In genomic region chr10:24952146-24952700, GRCh38 we compare ENCODE assay signal across 8 cellular contexts. TPM values are rescaled to one million over a fixed set of nuclear protein-coding genes. Genes with fewer than 3 reads are reported as not detected.
DNase-seq lines count a peak whose midpoint lies in the region; ATAC-seq and TF ChIP-seq lines count a peak whose summit lies in the region.

TSS of gene PRTFDC1 (minus strand) at chr10:24952606. CDS start at chr10:24952575, 31 bp downstream.

- TF ChIP-seq CTCF in foreskin fibroblast (IDR thresholded peaks at IDR 0.05; ENCODE audit: low read depth, low read length) (no peak), neural progenitor cell (IDR thresholded peaks at IDR 0.05) (no peak)

- H3K4me1 Mint-ChIP-seq in activated T-helper 1 cell treated with anti-CD3 and anti-CD28 coated beads, Interleukin-12 subunit alpha, Interleukin-12 subunit beta, Interleukin-2, Interleukin-4 antibody, amounts not matched to agents 30 ng/mL and 10 ng/mL and 1 ng/mL, durations not matched to agents 14 hours and 24 hours and 36 hours (ENCODE audit: low read depth), result peaks cover 16% of the 10 kb centered on the region
- peaks cover 43% of the 10 kb centered on the region for H3K4me1 Mint-ChIP-seq in neural progenitor cell

- H3K27me3 Mint-ChIP-seq in activated T-helper 1 cell treated with anti-CD3 and anti-CD28 coated beads, Interleukin-12 subunit alpha, Interleukin-12 subunit beta, Interleukin-2, Interleukin-4 antibody, amounts not matched to agents 30 ng/mL and 10 ng/mL and 1 ng/mL, durations not matched to agents 14 hours and 24 hours and 36 hours (ENCODE audit: insufficient read depth), result no peaks in the 10 kb centered on the region
- peaks cover 4% of the 10 kb centered on the region for H3K27me3 Mint-ChIP-seq in neural progenitor cell (ENCODE audit: insufficient read depth, low read depth)

- no peaks in the 10 kb centered on the region for H3K79me2 ChIP-seq in neural progenitor cell (ENCODE audit: low read depth)

- no peaks in the 10 kb centered on the region for H3K36me3 Mint-ChIP-seq in activated T-helper 1 cell treated with anti-CD3 and anti-CD28 coated beads, Interleukin-12 subunit alpha, Interleukin-12 subunit beta, Interleukin-2, Interleukin-4 antibody, amounts not matched to agents 30 ng/mL and 10 ng/mL and 1 ng/mL, durations not matched to agents 14 hours and 24 hours and 36 hours (ENCODE audit: low read depth)
- H3K36me3 Mint-ChIP-seq in neural progenitor cell, result peaks cover 4% of the 10 kb centered on the region

- intact Hi-C loops in activated T-helper 1 cell treated with anti-CD3 and anti-CD28 coated beads, Interleukin-12 subunit alpha, Interleukin-12 subunit beta, Interleukin-2, Interleukin-4 antibody, amounts not matched to agents 30 ng/mL and 10 ng/mL and 1 ng/mL, durations not matched to agents 14 hours and 24 hours and 36 hours (cut with micrococcal nuclease), result loop anchor here (1.0 to 10.0 kb wide), 4 partner anchors 50 to 310 kb away; partner anchors contain the start of genes ENKUR and THNSL1

- in situ Hi-C loops in KBM-7 (cut with MboI; ENCODE audit: low pct_unique_long_range_greater_than_20kb, low sequenced_read_pairs), result no loop called here

- H3K9me3 Mint-ChIP-seq in activated T-helper 1 cell treated with anti-CD3 and anti-CD28 coated beads, Interleukin-12 subunit alpha, Interleukin-12 subunit beta, Interleukin-2, Interleukin-4 antibody, amounts not matched to agents 30 ng/mL and 10 ng/mL and 1 ng/mL, durations not matched to agents 14 hours and 24 hours and 36 hours, result no peaks in the 10 kb centered on the region
- H3K9me3 Mint-ChIP-seq in neural progenitor cell, result no peaks in the 10 kb centered on the region

- H3K4me1 ChIP-seq in neural progenitor cell, result peaks cover 40% of the 10 kb centered on the region

- ATAC-seq in GM21390 (IDR thresholded peaks at IDR 0.05; ENCODE audit: unreplicated experiment), result peak; percentile 37

- H4K20me1 ChIP-seq in neural progenitor cell (ENCODE audit: low read depth), result no peaks in the 10 kb centered on the region

- H3K4me2 ChIP-seq in neural progenitor cell, result peak within 1 kb of the TSS; percentile 78

- peak within 1 kb of the TSS; percentile 51 for H2AFZ ChIP-seq in neural progenitor cell (replicated peaks)

- H3K36me3 ChIP-seq in neural progenitor cell, result no peaks in the 10 kb centered on the region

- H3K27me3 ChIP-seq in neural progenitor cell, result no peaks in the 10 kb centered on the region

- DNase-seq in EL (peak; percentile 55), KBM-7 (peak; percentile 49), foreskin fibroblast (peak in 1 of 2 donors; percentile 71), neural progenitor cell (ENCODE audit: low spot score) (no peak), cerebellar nuclear complex (lab: John Stamatoyannopoulos, UW) (no peak)
- DNase-seq in activated T-helper 1 cell treated with anti-CD3 and anti-CD28 coated beads, Interleukin-12 subunit alpha, Interleukin-12 subunit beta, Interleukin-2, Interleukin-4 antibody, amounts not matched to agents 30 ng/mL and 10 ng/mL and 1 ng/mL, durations not matched to agents 14 hours and 24 hours and 36 hours (ENCODE audit: low spot score), result no peak
- no peak for DNase-seq in NK-92 treated with Interleukin-12 subunit alpha and Interleukin-12 subunit beta, amount 100 ng/mL, for 24 hours (lab: John Stamatoyannopoulos, UW)

- no peak within 1 kb of the TSS for H3K9ac ChIP-seq in neural progenitor cell

- peaks cover 23% of the 10 kb centered on the region for H3F3A ChIP-seq in neural progenitor cell (ENCODE audit: low read depth)

- H3K9me3 ChIP-seq in neural progenitor cell (ENCODE audit: low read depth), result no peaks in the 10 kb centered on the region

- H3K4me3 ChIP-seq in foreskin fibroblast (ENCODE audit: low read depth in 1 of 2, low read length in 2 of 2) (peak within 1 kb of the TSS; percentile 50 to 59), neural progenitor cell (peak within 1 kb of the TSS; percentile 46)

- H3K27ac ChIP-seq in neural progenitor cell, result no peak within 1 kb of the TSS

- H3K27ac Mint-ChIP-seq in activated T-helper 1 cell treated with anti-CD3 and anti-CD28 coated beads, Interleukin-12 subunit alpha, Interleukin-12 subunit beta, Interleukin-2, Interleukin-4 antibody, amounts not matched to agents 30 ng/mL and 10 ng/mL and 1 ng/mL, durations not matched to agents 14 hours and 24 hours and 36 hours, result peak within 1 kb of the TSS; percentile 58
- H3K27ac Mint-ChIP-seq in neural progenitor cell, result peak within 1 kb of the TSS; percentile 93

- peak within 1 kb of the TSS; percentile 79 for H3K4me3 Mint-ChIP-seq in activated T-helper 1 cell treated with anti-CD3 and anti-CD28 coated beads, Interleukin-12 subunit alpha, Interleukin-12 subunit beta, Interleukin-2, Interleukin-4 antibody, amounts not matched to agents 30 ng/mL and 10 ng/mL and 1 ng/mL, durations not matched to agents 14 hours and 24 hours and 36 hours
- peak within 1 kb of the TSS; percentile 82 for H3K4me3 Mint-ChIP-seq in neural progenitor cell

RNA-seq across cellular contexts. Expression of gene PRTFDC1, which starts in this region (rescaled TPM):
- 0.32 and 0.57 TPM in 2 replicates for total RNA-seq in activated T-helper 1 cell treated with anti-CD3 and anti-CD28 coated beads, Interleukin-12 subunit alpha, Interleukin-12 subunit beta, Interleukin-2, Interleukin-4 antibody, amounts not matched to agents 30 ng/mL and 10 ng/mL and 1 ng/mL, durations not matched to agents 14 hours and 24 hours and 36 hours
- 26.4 and 37.7 TPM in 2 replicates for total RNA-seq in neural progenitor cell (ENCODE audit: low replicate concordance)

Comparison
In these comparisons a context has a peak if more than half of its experiments do, and no peak if none do; other contexts are left out.
1. RNA of gene PRTFDC1 (total RNA-seq): 26.4 to 37.7 TPM in neural progenitor cell; 0.32 to 0.57 TPM in activated T-helper 1 cell treated with anti-CD3 and anti-CD28 coated beads, Interleukin-12 subunit alpha, Interleukin-12 subunit beta, Interleukin-2, Interleukin-4 antibody, amounts not matched to agents 30 ng/mL and 10 ng/mL and 1 ng/mL, durations not matched to agents 14 hours and 24 hours and 36 hours; every median in the first group is over 10 times any median in the second.
2. DNase-seq: peak in EL (single experiment) and KBM-7 (single experiment); none in activated T-helper 1 cell treated with anti-CD3 and anti-CD28 coated beads, Interleukin-12 subunit alpha, Interleukin-12 subunit beta, Interleukin-2, Interleukin-4 antibody, amounts not matched to agents 30 ng/mL and 10 ng/mL and 1 ng/mL, durations not matched to agents 14 hours and 24 hours and 36 hours (single experiment), neural progenitor cell (single experiment), cerebellar nuclear complex (0 of 2) and NK-92 treated with Interleukin-12 subunit alpha and Interleukin-12 subunit beta, amount 100 ng/mL, for 24 hours (single experiment).